Comparison of ENCODE assay signal across 2 cellular contexts in genomic region chr9:137236936-137237421, GRCh38.
TF ChIP-seq lines count a peak whose summit lies in the region.

No MANE protein-coding gene starts in this region.

TF ChIP-seq in A549, 52 proteins besides CTCF, POLR2A, EP300 and RAD21:
- no peak for TF ChIP-seq EHMT2 (IDR thresholded peaks at IDR 0.05; ENCODE audit: low read depth)
- no peak for TF ChIP-seq RNF2 (IDR thresholded peaks at IDR 0.05; ENCODE audit: borderline replicate concordance, low read depth)
- no peak for TF ChIP-seq ZNF302 (CRISPR knock-in tag; IDR thresholded peaks at IDR 0.05)
- TF ChIP-seq CBX8 (IDR thresholded peaks at IDR 0.05) = no peak
- no peak for TF ChIP-seq CEBPB (IDR thresholded peaks at IDR 0.05)
- TF ChIP-seq BCL3 (IDR thresholded peaks at IDR 0.05) = no peak
- no peak for TF ChIP-seq SMC3 (IDR thresholded peaks at IDR 0.05)
- no peak for TF ChIP-seq ELK1 (IDR thresholded peaks at IDR 0.05; ENCODE audit: low read depth, low read length)
- TF ChIP-seq TFCP2L1 (CRISPR knock-in tag; IDR thresholded peaks at IDR 0.05) = no peak
- no peak for TF ChIP-seq NFE2L2 (conservative IDR thresholded peaks at IDR 0.05; ENCODE audit: low read length)
- TF ChIP-seq E2F6 (IDR thresholded peaks at IDR 0.05; ENCODE audit: borderline replicate concordance, low read depth) = no peak
- no peak for TF ChIP-seq MYC (IDR thresholded peaks at IDR 0.05; ENCODE audit: borderline replicate concordance, low read length)
- no peak for TF ChIP-seq HOXB5 (CRISPR knock-in tag; IDR thresholded peaks at IDR 0.05)
- TF ChIP-seq BHLHE40 (IDR thresholded peaks at IDR 0.05; ENCODE audit: low read depth, low read length) = no peak
- no peak for TF ChIP-seq PHF8 (IDR thresholded peaks at IDR 0.05; ENCODE audit: borderline replicate concordance, low read depth)
- no peak for TF ChIP-seq FOSB (CRISPR knock-in tag; IDR thresholded peaks at IDR 0.05)
- TF ChIP-seq ATOH8 (CRISPR knock-in tag; IDR thresholded peaks at IDR 0.05; ENCODE audit: low read depth) = no peak
- no peak for TF ChIP-seq KDM5A (IDR thresholded peaks at IDR 0.05)

TF ChIP-seq in GM12891, 5 proteins besides CTCF, POLR2A, EP300 and RAD21:
- TF ChIP-seq PAX5 (IDR thresholded peaks at IDR 0.05; ENCODE audit: insufficient read depth, low read length, severe bottlenecking) = no peak
- no peak for TF ChIP-seq POLR2AphosphoS5 (IDR thresholded peaks at IDR 0.05; ENCODE audit: low read depth, low read length)
- no peak for TF ChIP-seq POU2F2 (IDR thresholded peaks at IDR 0.05; ENCODE audit: low read depth, low read length)
- TF ChIP-seq TAF1 (IDR thresholded peaks at IDR 0.05; ENCODE audit: low read depth, low read length) = no peak
- no peak for TF ChIP-seq SPI1 (IDR thresholded peaks at IDR 0.05; ENCODE audit: low read depth, low read length)
